6 cellular contexts compared by ENCODE assay signal in genomic region chr7:100475549-100475948, GRCh38. TPM values are rescaled to one million over a fixed set of nuclear protein-coding genes. Genes with fewer than 3 reads are reported as not detected.
A peak's percentile ranks its signal among the peaks of the same experiment; 100 is the strongest.
DNase-seq lines count a peak whose midpoint lies in the region; TF ChIP-seq lines count a peak whose summit lies in the region.

No MANE protein-coding gene starts in this region.

- peaks cover 0 to 5% (median 2%) of the 10 kb centered on the region in 3 donors for H3K27me3 Mint-ChIP-seq in CD14-positive monocyte (ENCODE audit: low read depth in 3 of 3)
- no peaks in the 10 kb centered on the region for H3K27me3 Mint-ChIP-seq in mesothelial cell of epicardium (ENCODE audit: low read depth)

- no peak for DNase-seq in CD14-positive monocyte (ENCODE audit: low spot score)
- DNase-seq in activated T-cell treated with anti-CD3 and anti-CD28 coated beads, Interleukin-2, amount 50 U/mL, for 48 hours = peak; percentile 44 to 47
- no peak for DNase-seq in mesothelial cell of epicardium (ENCODE audit: low spot score in 2 of 2, unreplicated experiment in 2 of 2)
- DNase-seq in NCI-H2029 (lab: John Stamatoyannopoulos, UW) = no peak
- DNase-seq in NK-92 treated with Interleukin-12 subunit alpha and Interleukin-12 subunit beta, amount 100 ng/mL, for 24 hours (lab: John Stamatoyannopoulos, UW) = no peak
- no peak for DNase-seq in NCI-H1436 (lab: John Stamatoyannopoulos, UW)

- H3K4me3 Mint-ChIP-seq in CD14-positive monocyte (peak overlapping the region; percentile 95 to 96), mesothelial cell of epicardium (peak overlapping the region; percentile 66)

- H3K36me3 Mint-ChIP-seq in CD14-positive monocyte = peaks cover 25 to 56% of the 10 kb centered on the region in 2 donors
- peaks cover 9% of the 10 kb centered on the region for H3K36me3 Mint-ChIP-seq in mesothelial cell of epicardium

- H3K9me3 Mint-ChIP-seq in CD14-positive monocyte (peaks cover 0 to 2% (median 0%) of the 10 kb centered on the region in 7 donors), mesothelial cell of epicardium (no peaks in the 10 kb centered on the region)

- peak overlapping the region in 4 of 7 donors; percentile 14 to 85 (median 70) for H3K27ac Mint-ChIP-seq in CD14-positive monocyte
- H3K27ac Mint-ChIP-seq in mesothelial cell of epicardium = peak overlapping the region; percentile 90

- intact Hi-C loops in CD14-positive monocyte (cut with micrococcal nuclease) = loop anchor here (5.0 kb wide), 1 partner anchor 82 kb away; no protein-coding TSS in a partner anchor

- peaks cover 50% of the 10 kb centered on the region for H3K4me1 Mint-ChIP-seq in CD14-positive monocyte
- H3K4me1 Mint-ChIP-seq in mesothelial cell of epicardium = peaks cover 24% of the 10 kb centered on the region

- TF ChIP-seq CTCF in CD14-positive monocyte (IDR thresholded peaks at IDR 0.05) (no peak), mesothelial cell of epicardium (IDR thresholded peaks at IDR 0.05; ENCODE audit: unreplicated experiment) (no peak)

RNA-seq across cellular contexts. Expression of gene TSC22D4, which starts 3.5 kb away (rescaled TPM):
- polyA plus RNA-seq in CD14-positive monocyte = 10 to 100 TPM; 23.8 to 26.3 TPM
- 50.5 to 52.7 TPM (median 52.4 TPM) in 3 replicates for total RNA-seq in mesothelial cell of epicardium

RNA-seq across cellular contexts. Expression of gene NYAP1, which starts 8.2 kb away (rescaled TPM):
- not detected for polyA plus RNA-seq in CD14-positive monocyte
- total RNA-seq in mesothelial cell of epicardium = 8.2 to 8.5 TPM (median 8.4 TPM) in 3 replicates

RNA-seq across cellular contexts. Expression of gene SPACDR, which starts 11.5 kb away (rescaled TPM):
- polyA plus RNA-seq in CD14-positive monocyte = under 1 TPM in 1 of 2 donors, not detected in 1; 0.40 TPM
- 2.0 to 3.6 TPM (median 3.3 TPM) in 3 replicates for total RNA-seq in mesothelial cell of epicardium

RNA-seq across cellular contexts. Expression of gene PPP1R35, which starts 39.3 kb away (rescaled TPM):
- 10 to 100 TPM in 1 of 2 donors, 1 to 10 TPM in 1; 8.1 to 14.6 TPM for polyA plus RNA-seq in CD14-positive monocyte
- total RNA-seq in mesothelial cell of epicardium = 25.7 to 29.3 TPM (median 26.6 TPM) in 3 replicates

RNA-seq across cellular contexts. Expression of gene MEPCE, which starts 45.9 kb away (rescaled TPM):
- polyA plus RNA-seq in CD14-positive monocyte = 1 to 10 TPM; 2.9 to 3.3 TPM
- 34.7 to 38.5 TPM (median 38.4 TPM) in 3 replicates for total RNA-seq in mesothelial cell of epicardium

Comparison
In these comparisons a context has a peak if more than half of its experiments do, and no peak if none do; other contexts are left out.
1. DNase-seq: peak in activated T-cell treated with anti-CD3 and anti-CD28 coated beads, Interleukin-2, amount 50 U/mL, for 48 hours (2 of 2); none in CD14-positive monocyte (single experiment), mesothelial cell of epicardium (0 of 2), NCI-H2029 (single experiment), NK-92 treated with Interleukin-12 subunit alpha and Interleukin-12 subunit beta, amount 100 ng/mL, for 24 hours (single experiment) and NCI-H1436 (single experiment).